ENCODE assay signal across 1 cellular context in genomic region chr19:5196832-5197231, GRCh38.
TF ChIP-seq lines count a peak whose summit lies in the region.

No MANE protein-coding gene starts in this region.

TF ChIP-seq in HepG2, 621 proteins besides CTCF, POLR2A, EP300 and RAD21:
- TF ChIP-seq ZBTB40 (IDR thresholded peaks at IDR 0.05) (peak; percentile 35), ZBTB40 (CRISPR knock-in tag; IDR thresholded peaks at IDR 0.05) (peak; percentile 96)
- TF ChIP-seq, protein P1, sequence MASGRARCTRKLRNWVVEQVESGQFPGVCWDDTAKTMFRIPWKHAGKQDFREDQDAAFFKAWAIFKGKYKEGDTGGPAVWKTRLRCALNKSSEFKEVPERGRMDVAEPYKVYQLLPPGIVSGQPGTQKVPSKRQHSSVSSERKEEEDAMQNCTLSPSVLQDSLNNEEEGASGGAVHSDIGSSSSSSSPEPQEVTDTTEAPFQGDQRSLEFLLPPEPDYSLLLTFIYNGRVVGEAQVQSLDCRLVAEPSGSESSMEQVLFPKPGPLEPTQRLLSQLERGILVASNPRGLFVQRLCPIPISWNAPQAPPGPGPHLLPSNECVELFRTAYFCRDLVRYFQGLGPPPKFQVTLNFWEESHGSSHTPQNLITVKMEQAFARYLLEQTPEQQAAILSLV (CRISPR knock-in tag; IDR thresholded peaks at IDR 0.05; ENCODE audit: borderline replicate concordance), result no peak
